In the genomic region with DNA sequence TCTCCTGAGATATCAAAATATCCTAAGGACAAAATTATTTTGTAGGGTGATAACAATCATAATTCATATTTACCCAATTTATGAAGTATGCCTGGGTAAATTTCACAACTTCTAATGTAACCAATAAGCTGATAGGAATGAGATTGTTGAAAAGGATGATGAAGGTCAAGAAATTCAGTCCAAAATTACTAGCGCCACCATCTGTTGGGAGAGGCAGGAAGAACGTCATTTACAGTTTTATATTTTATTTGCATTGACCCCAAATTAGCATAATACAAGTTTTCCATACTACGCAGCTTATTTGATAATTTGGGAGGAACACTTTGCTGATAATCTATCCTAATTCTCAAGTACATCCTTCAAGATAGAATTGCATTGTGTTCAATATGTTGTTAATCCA, we compare ENCODE assay signal across 17 cellular contexts.
DNase-seq lines count a peak whose midpoint lies in the region; ATAC-seq, FAIRE-seq and TF ChIP-seq lines count a peak whose summit lies in the region.
"Had no signal": no experiment of that assay in that cellular context is flagged by ENCODE, and none has a peak within 500 bp of the region (broad histone marks: within the 10 kb centered on the region; RNA-seq: fewer than 3 reads in every experiment).

No MANE protein-coding gene starts in this region.

- no peak for TF ChIP-seq POLR2A in NB4 (IDR thresholded peaks at IDR 0.05; ENCODE audit: extremely low read depth, insufficient read length)
- no peak for TF ChIP-seq POLR2A in GM18505 (IDR thresholded peaks at IDR 0.05; ENCODE audit: borderline replicate concordance, extremely low read depth, insufficient read depth, insufficient read length)

- ATAC-seq in GM18505 (IDR thresholded peaks at IDR 0.05; ENCODE audit: unreplicated experiment) (no peak), HG03039 (IDR thresholded peaks at IDR 0.05; ENCODE audit: unreplicated experiment) (no peak)
- ATAC-seq: CD8-positive, alpha-beta T cell; T-helper 17 cell had no signal

- TF ChIP-seq CTCF in C4-2B (conservative IDR thresholded peaks at IDR 0.05) (peak; percentile 14; the same call in 1 of the 2 replicates), NB4 (IDR thresholded peaks at IDR 0.05; ENCODE audit: low read depth, low read length) (peak; percentile 4), fibroblast of mammary gland (conservative IDR thresholded peaks at IDR 0.05; ENCODE audit: control insufficient read depth, insufficient read depth, low read depth, low read length) (peak; percentile 0)

- no peak for DNase-seq in GM18507 (ENCODE audit: extremely low spot score, insufficient read length, low read depth)
- DNase-seq in NB4 (ENCODE audit: low read depth), result no peak
- DNase-seq in fibroblast of mammary gland (ENCODE audit: low read depth), result no peak
- DNase-seq in NCI-H146 (lab: John Stamatoyannopoulos, UW), result no peak
- DNase-seq in NCI-H1105 (lab: John Stamatoyannopoulos, UW), result no peak
- DNase-seq: CD8-positive, alpha-beta T cell; DMS79 treated with DMSO at 0.1 percent for 48 hours; GF-D8; NCI-H2081 treated with DMSO at 0.1 percent for 48 hours; NCI-H524; SIG-M5; T-helper 17 cell had no signal

- FAIRE-seq in GM18507 (lab: Jason Lieb, UNC), result peak; percentile 39

- H3K4me3 ChIP-seq in NB4 (ENCODE audit: low read depth, low read length) (no peak overlapping the region), fibroblast of mammary gland (ENCODE audit: control insufficient read depth, low read depth, low read length) (no peak overlapping the region)
- H3K4me3 ChIP-seq: HAP-1 had no signal

- H3K27ac ChIP-seq in C4-2B, result no peak overlapping the region
- H3K27ac ChIP-seq: HL-60 had no signal
